In genomic region chrX:19811807-19812604, GRCh38 we compare ENCODE assay signal across 12 cellular contexts.
A peak's percentile ranks its signal among the peaks of the same experiment; 100 is the strongest.
DNase-seq lines count a peak whose midpoint lies in the region; ATAC-seq and TF ChIP-seq lines count a peak whose summit lies in the region.
"Had no signal": no experiment of that assay in that cellular context is flagged by ENCODE, and none has a peak within 500 bp of the region (broad histone marks: within the 10 kb centered on the region; RNA-seq: fewer than 3 reads in every experiment).

No MANE protein-coding gene starts in this region.

- no peak overlapping the region for H3K27ac ChIP-seq in upper lobe of right lung
- H3K27ac ChIP-seq in A673 (ENCODE audit: low read depth, low read length, poor library complexity, severe bottlenecking), result no peak overlapping the region

- peak overlapping the region; percentile 55 for H3K27ac Mint-ChIP-seq in stimulated activated memory B cell treated with anti-CD40 and anti-IgM and Interleukin-4, amounts not matched to agents 10 μg/mL and 1 μg/mL and 100 μg/mL, for 72 hours

- H3K4me1 ChIP-seq in upper lobe of right lung, result peaks cover 17% of the 10 kb centered on the region
- H3K4me1 ChIP-seq in A673 (ENCODE audit: insufficient read depth, low read length, poor library complexity, severe bottlenecking), result peaks cover 10% of the 10 kb centered on the region

- H3K27me3 ChIP-seq in upper lobe of right lung (no peaks in the 10 kb centered on the region), A673 (replicated peaks; ENCODE audit: insufficient read depth, low read depth, low read length, poor library complexity) (peaks cover 4% of the 10 kb centered on the region)

- no peak overlapping the region for H3K4me3 Mint-ChIP-seq in stimulated activated memory B cell treated with anti-CD40 and anti-IgM and Interleukin-4, amounts not matched to agents 10 μg/mL and 1 μg/mL and 100 μg/mL, for 72 hours

- DNase-seq in NOMO-1 treated with DMSO at 0.1 percent for 48 hours (lab: John Stamatoyannopoulos, UW; ENCODE audit: unreplicated experiment) (peak; percentile 61), NOMO-1 treated with dmso at 0.1 percent for 144 hours (lab: John Stamatoyannopoulos, UW; ENCODE audit: unreplicated experiment) (no peak), NAMALWA (ENCODE audit: low spot score) (peak; percentile 36), cardiac fibroblast (ENCODE audit: low read depth in 2 of 2) (peak; percentile 31 to 83), amniotic stem cell (lab: John Stamatoyannopoulos, UW) (no peak), upper lobe of right lung (no peak), A673 (ENCODE audit: low spot score) (no peak)
- DNase-seq: 8988T; activated CD4-positive, alpha-beta T cell treated with anti-CD3 and anti-CD28 coated beads for 4 hours; stimulated activated CD4-positive, alpha-beta T cell treated with anti-CD3 and anti-CD28 coated beads, Interleukin-4, amount 100 ng/mL, for 24 hours had no signal

- ATAC-seq in stimulated activated memory B cell treated with anti-CD40 and anti-IgM and Interleukin-4, amounts not matched to agents 10 μg/mL and 1 μg/mL and 100 μg/mL, for 72 hours, result no peak
- no peak for ATAC-seq in upper lobe of right lung

- no peaks in the 10 kb centered on the region for H3K27me3 Mint-ChIP-seq in stimulated activated memory B cell treated with anti-CD40 and anti-IgM and Interleukin-4, amounts not matched to agents 10 μg/mL and 1 μg/mL and 100 μg/mL, for 72 hours

- H3K36me3 ChIP-seq in upper lobe of right lung, result no peaks in the 10 kb centered on the region
- H3K36me3 ChIP-seq in A673 (ENCODE audit: insufficient read depth, low read length, poor library complexity, severe bottlenecking), result no peaks in the 10 kb centered on the region

- POLR2A ChIA-PET in A673 (lab: Charles Lee; ENCODE audit: low non-redundant PET), result no interaction called here

- intact Hi-C loops in upper lobe of right lung (cut with DNase I) (no loop called here), A673 (cut with micrococcal nuclease; ENCODE audit: unreplicated experiment) (no loop called here)

- no peaks in the 10 kb centered on the region for H3K9me3 Mint-ChIP-seq in stimulated activated memory B cell treated with anti-CD40 and anti-IgM and Interleukin-4, amounts not matched to agents 10 μg/mL and 1 μg/mL and 100 μg/mL, for 72 hours

- TF ChIP-seq CTCF in cardiac fibroblast (IDR thresholded peaks at IDR 0.05; ENCODE audit: low read depth, low read length) (no peak), upper lobe of right lung (IDR thresholded peaks at IDR 0.05) (no peak), A673 (conservative IDR thresholded peaks at IDR 0.05; ENCODE audit: low read depth, low read length) (no peak)

- no TSS peak for BruUV-seq in A673 (replicated peaks; lab: Mats Ljungman, UMichigan)

- CTCF ChIA-PET in A673 (lab: Charles Lee), result no interaction called here

- H3K9me3 ChIP-seq in upper lobe of right lung, result no peaks in the 10 kb centered on the region
- H3K9me3 ChIP-seq in A673 (ENCODE audit: low read depth, low read length, poor library complexity, severe bottlenecking), result no peaks in the 10 kb centered on the region

- peaks cover 52% of the 10 kb centered on the region for H3K4me1 Mint-ChIP-seq in stimulated activated memory B cell treated with anti-CD40 and anti-IgM and Interleukin-4, amounts not matched to agents 10 μg/mL and 1 μg/mL and 100 μg/mL, for 72 hours

- H3K4me3 ChIP-seq in cardiac fibroblast (replicated peaks in 1 of 2; ENCODE audit: low read depth in 2 of 2, low read length in 2 of 2) (no peak overlapping the region), upper lobe of right lung (no peak overlapping the region), A673 (ENCODE audit: low read depth, low read length, poor library complexity, severe bottlenecking) (no peak overlapping the region)
- H3K4me3 ChIP-seq: lung had no signal

- peaks cover 54% of the 10 kb centered on the region for H3K36me3 Mint-ChIP-seq in stimulated activated memory B cell treated with anti-CD40 and anti-IgM and Interleukin-4, amounts not matched to agents 10 μg/mL and 1 μg/mL and 100 μg/mL, for 72 hours

Comparison
In these comparisons a context has a peak if more than half of its experiments do, and no peak if none do; other contexts are left out.
1. DNase-seq: peak in NOMO-1 treated with DMSO at 0.1 percent for 48 hours (single experiment), NAMALWA (single experiment) and cardiac fibroblast (2 of 2); none in NOMO-1 treated with dmso at 0.1 percent for 144 hours (single experiment), amniotic stem cell (single experiment), upper lobe of right lung (single experiment) and A673 (single experiment).